ENCODE assay signal across 39 cellular contexts in the genomic region with DNA sequence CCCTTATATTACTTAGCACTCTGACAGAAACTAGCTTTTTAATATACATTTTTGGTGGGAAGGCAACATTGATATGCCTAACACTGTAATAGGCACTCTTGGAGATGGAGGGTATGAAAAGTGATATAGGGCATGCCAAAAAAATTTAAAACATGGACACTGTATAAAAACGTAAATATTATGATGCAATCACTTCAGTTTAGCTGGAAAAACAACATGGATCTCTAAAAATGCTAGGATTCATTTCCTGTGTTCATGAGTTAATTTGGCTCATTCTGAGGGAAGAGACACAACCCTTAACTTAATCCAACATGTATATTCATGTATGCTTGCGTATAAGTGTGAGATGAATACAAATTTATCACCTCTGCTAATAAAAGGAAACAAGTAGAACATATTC.
"Had no signal": no experiment of that assay in that cellular context is flagged by ENCODE, and none has a peak within 500 bp of the region (broad histone marks: within the 10 kb centered on the region; RNA-seq: fewer than 3 reads in every experiment).

No MANE protein-coding gene starts in this region.

- H3K9me3 Mint-ChIP-seq: activated naive CD4-positive, alpha-beta T cell treated with anti-CD3 and anti-CD28 coated beads, Interleukin-2, amount 50 U/mL, for 24 hours; activated naive CD8-positive, alpha-beta T cell treated with anti-CD3 and anti-CD28 coated beads, Interleukin-2, amount 10 ng/mL, durations not matched to agents 7 days and 5 days had no signal

- H3K27me3 ChIP-seq: adrenal gland, ascending aorta, body of pancreas, brain microvascular endothelial cell, breast epithelium, cardiac muscle cell had no signal

- ATAC-seq: activated naive CD4-positive, alpha-beta T cell treated with anti-CD3 and anti-CD28 coated beads, Interleukin-2, amount 50 U/mL, for 72 hours; activated naive CD8-positive, alpha-beta T cell treated with anti-CD3 and anti-CD28 coated beads, Interleukin-2, amount 50 U/mL, for 24 hours; activated T-cell treated with anti-CD3 and anti-CD28 coated beads, Interleukin-2, amount 50 U/mL, for 4 hours; activated T-cell treated with anti-CD3 and anti-CD28 coated beads, Interleukin-2, amount 50 U/mL, for 72 hours; activated T-helper 17 cell treated with anti-CD3 and anti-CD28 coated beads, Interleukin-2, amount 50 U/mL, for 72 hours; body of pancreas had no signal

- H3K4me3 Mint-ChIP-seq: activated naive CD4-positive, alpha-beta T cell treated with anti-CD3 and anti-CD28 coated beads for 36 hours; activated naive CD4-positive, alpha-beta T cell treated with anti-CD3 and anti-CD28 coated beads, Interleukin-2, amount 10 ng/mL, durations not matched to agents 7 days and 5 days; activated naive CD4-positive, alpha-beta T cell treated with anti-CD3 and anti-CD28 coated beads, Interleukin-2, amount 50 U/mL, for 24 hours; activated naive CD8-positive, alpha-beta T cell; activated naive CD8-positive, alpha-beta T cell treated with anti-CD3 and anti-CD28 coated beads for 36 hours; activated naive CD8-positive, alpha-beta T cell treated with anti-CD3 and anti-CD28 coated beads, Interleukin-2, amount 10 ng/mL, durations not matched to agents 7 days and 5 days; activated naive CD8-positive, alpha-beta T cell treated with anti-CD3 and anti-CD28 coated beads, Interleukin-2, amount 50 U/mL, for 24 hours; activated T-cell treated with anti-CD3 and anti-CD28 coated beads, Interleukin-2, amount 50 U/mL, for 24 hours; activated T-cell treated with anti-CD3 and anti-CD28 coated beads, Interleukin-2, amount 50 U/mL, for 4 hours; activated T-cell treated with anti-CD3 and anti-CD28 coated beads, Interleukin-2, amount 50 U/mL, for 72 hours; activated T-helper 17 cell treated with anti-CD3 and anti-CD28 coated beads, Interleukin-2, amount 50 U/mL, for 72 hours; brain; central memory CD8-positive, alpha-beta T cell had no signal

- DNase-seq: activated effector memory CD4-positive, alpha-beta T cell treated with anti-CD3 and anti-CD28 coated beads, Interleukin-2, amount 50 U/mL, for 16 hours; activated effector memory CD4-positive, alpha-beta T cell treated with Interleukin-2 at 50 U/mL for 16 hours; activated gamma-delta T cell; activated gamma-delta T cell treated with Interleukin-2 at 50 U/mL for 16 hours; activated naive CD4-positive, alpha-beta T cell; activated naive CD4-positive, alpha-beta T cell treated with anti-CD3 and anti-CD28 coated beads for 36 hours; activated naive CD4-positive, alpha-beta T cell treated with anti-CD3 and anti-CD28 coated beads, Interleukin-2, amount 10 ng/mL, durations not matched to agents 7 days and 5 days; activated naive CD4-positive, alpha-beta T cell treated with anti-CD3 and anti-CD28 coated beads, Interleukin-2, amount 50 U/mL, for 16 hours; activated naive CD4-positive, alpha-beta T cell treated with Interleukin-2 at 50 U/mL for 16 hours; activated naive CD8-positive, alpha-beta T cell treated with anti-CD3 and anti-CD28 coated beads for 36 hours; activated naive CD8-positive, alpha-beta T cell treated with anti-CD3 and anti-CD28 coated beads, Interleukin-2, amount 10 ng/mL, durations not matched to agents 7 days and 5 days; activated naive CD8-positive, alpha-beta T cell treated with anti-CD3 and anti-CD28 coated beads, Interleukin-2, amount 50 U/mL, for 24 hours; activated T-cell treated with anti-CD3 and anti-CD28 coated beads, Interleukin-2, amount 50 U/mL, for 1 hour; activated T-cell treated with anti-CD3 and anti-CD28 coated beads, Interleukin-2, amount 50 U/mL, for 24 hours; activated T-cell treated with anti-CD3 and anti-CD28 coated beads, Interleukin-2, amount 50 U/mL, for 4 hours; activated T-cell treated with anti-CD3 and anti-CD28 coated beads, Interleukin-2, amount 50 U/mL, for 48 hours; activated T-cell treated with anti-CD3 and anti-CD28 coated beads, Interleukin-2, amount 50 U/mL, for 72 hours; adrenal gland; amniotic stem cell; amygdala; anterior cingulate cortex; aorta; body of pancreas; brain microvascular endothelial cell; caudate nucleus; central memory CD4-positive, alpha-beta T cell; cerebellar nuclear complex had no signal

- H3K4me3 ChIP-seq: adrenal gland, ascending aorta, body of pancreas, breast epithelium, cardiac muscle cell had no signal

- H3K36me3 Mint-ChIP-seq: activated naive CD4-positive, alpha-beta T cell treated with anti-CD3 and anti-CD28 coated beads, Interleukin-2, amount 10 ng/mL, durations not matched to agents 7 days and 5 days; activated naive CD4-positive, alpha-beta T cell treated with anti-CD3 and anti-CD28 coated beads, Interleukin-2, amount 50 U/mL, for 24 hours; activated naive CD4-positive, alpha-beta T cell treated with anti-CD3 and anti-CD28 coated beads, Interleukin-2, amount 50 U/mL, for 72 hours; activated naive CD8-positive, alpha-beta T cell; activated naive CD8-positive, alpha-beta T cell treated with anti-CD3 and anti-CD28 coated beads for 36 hours; activated naive CD8-positive, alpha-beta T cell treated with anti-CD3 and anti-CD28 coated beads, Interleukin-2, amount 10 ng/mL, durations not matched to agents 7 days and 5 days; brain had no signal

- H3K4me1 ChIP-seq: adrenal gland, ascending aorta, body of pancreas, breast epithelium had no signal

- FAIRE-seq: astrocyte, bronchial epithelial cell had no signal

- H3K4me1 Mint-ChIP-seq: activated naive CD4-positive, alpha-beta T cell treated with anti-CD3 and anti-CD28 coated beads, Interleukin-2, amount 10 ng/mL, durations not matched to agents 7 days and 5 days; activated naive CD4-positive, alpha-beta T cell treated with anti-CD3 and anti-CD28 coated beads, Interleukin-2, amount 50 U/mL, for 24 hours; activated naive CD8-positive, alpha-beta T cell treated with anti-CD3 and anti-CD28 coated beads for 36 hours; activated naive CD8-positive, alpha-beta T cell treated with anti-CD3 and anti-CD28 coated beads, Interleukin-2, amount 10 ng/mL, durations not matched to agents 7 days and 5 days; activated naive CD8-positive, alpha-beta T cell treated with anti-CD3 and anti-CD28 coated beads, Interleukin-2, amount 50 U/mL, for 24 hours; activated T-helper 17 cell treated with anti-CD3 and anti-CD28 coated beads, Interleukin-2, amount 50 U/mL, for 72 hours; brain; central memory CD8-positive, alpha-beta T cell had no signal

- H3K27me3 Mint-ChIP-seq: activated naive CD4-positive, alpha-beta T cell treated with anti-CD3 and anti-CD28 coated beads, Interleukin-2, amount 10 ng/mL, durations not matched to agents 7 days and 5 days; activated naive CD4-positive, alpha-beta T cell treated with anti-CD3 and anti-CD28 coated beads, Interleukin-2, amount 50 U/mL, for 24 hours; activated naive CD8-positive, alpha-beta T cell; activated naive CD8-positive, alpha-beta T cell treated with anti-CD3 and anti-CD28 coated beads for 36 hours; activated naive CD8-positive, alpha-beta T cell treated with anti-CD3 and anti-CD28 coated beads, Interleukin-2, amount 10 ng/mL, durations not matched to agents 7 days and 5 days; activated naive CD8-positive, alpha-beta T cell treated with anti-CD3 and anti-CD28 coated beads, Interleukin-2, amount 50 U/mL, for 24 hours; activated T-cell treated with anti-CD3 and anti-CD28 coated beads, Interleukin-2, amount 50 U/mL, for 24 hours; activated T-helper 17 cell treated with anti-CD3 and anti-CD28 coated beads, Interleukin-2, amount 50 U/mL, for 72 hours; central memory CD8-positive, alpha-beta T cell had no signal

- H3K36me3 ChIP-seq: adrenal gland, ascending aorta, brain microvascular endothelial cell, breast epithelium, cardiac muscle cell had no signal

- H3K27ac Mint-ChIP-seq: activated naive CD4-positive, alpha-beta T cell treated with anti-CD3 and anti-CD28 coated beads for 36 hours; activated naive CD4-positive, alpha-beta T cell treated with anti-CD3 and anti-CD28 coated beads, Interleukin-2, amount 10 ng/mL, durations not matched to agents 7 days and 5 days; activated naive CD4-positive, alpha-beta T cell treated with anti-CD3 and anti-CD28 coated beads, Interleukin-2, amount 50 U/mL, for 24 hours; activated naive CD4-positive, alpha-beta T cell treated with anti-CD3 and anti-CD28 coated beads, Interleukin-2, amount 50 U/mL, for 72 hours; activated naive CD8-positive, alpha-beta T cell; activated naive CD8-positive, alpha-beta T cell treated with anti-CD3 and anti-CD28 coated beads for 36 hours; activated naive CD8-positive, alpha-beta T cell treated with anti-CD3 and anti-CD28 coated beads, Interleukin-2, amount 10 ng/mL, durations not matched to agents 7 days and 5 days; activated naive CD8-positive, alpha-beta T cell treated with anti-CD3 and anti-CD28 coated beads, Interleukin-2, amount 50 U/mL, for 24 hours; activated T-cell treated with anti-CD3 and anti-CD28 coated beads, Interleukin-2, amount 50 U/mL, for 72 hours; activated T-helper 17 cell treated with anti-CD3 and anti-CD28 coated beads, Interleukin-2, amount 50 U/mL, for 72 hours; activated T-helper 2 cell treated with anti-CD3 and anti-CD28 coated beads, Interferon-gamma antibody, Interleukin-2, Interleukin-4, amounts not matched to agents 10 μg/mL and 5 μg/mL and 100 μg/mL, durations not matched to agents 14 hours and 24 hours and 36 hours; brain had no signal

- H3K9me3 ChIP-seq: adrenal gland, ascending aorta, body of pancreas, breast epithelium had no signal

- H3K27ac ChIP-seq: adrenal gland, ascending aorta, body of pancreas, brain microvascular endothelial cell, breast epithelium, cardiac muscle cell had no signal
